In genomic region chr17:82036634-82037112, GRCh38 we compare ENCODE assay signal across 8 cellular contexts. TPM values are rescaled to one million over a fixed set of nuclear protein-coding genes. Genes with fewer than 3 reads are reported as not detected.
DNase-seq lines count a peak whose midpoint lies in the region; ATAC-seq and TF ChIP-seq lines count a peak whose summit lies in the region.

No MANE protein-coding gene starts in this region.

- H3K27ac ChIP-seq in ACC112 (ENCODE audit: low read depth, low read length): no peak overlapping the region
- H3K27ac ChIP-seq in mammary epithelial cell (ENCODE audit: insufficient read depth, low read depth, low read length): peak overlapping the region; percentile 31

- H2AFZ ChIP-seq in ACC112 (ENCODE audit: low read length, unreplicated experiment) (peak overlapping the region; percentile 48), mammary epithelial cell (ENCODE audit: low read depth, low read length) (peak overlapping the region; percentile 91)

- no peaks in the 10 kb centered on the region for H3K9me3 ChIP-seq in mammary epithelial cell (replicated peaks; ENCODE audit: insufficient read depth, low read length)
- H3K9me3 ChIP-seq in mucosa of descending colon: no peaks in the 10 kb centered on the region

- in situ Hi-C loops in mammary epithelial cell (cut with MboI; ENCODE audit: low sequenced_read_pairs in 2 of 2): loop anchor here (25.0 kb wide), 2 partner anchors 126 to 526 kb away; no protein-coding TSS in a partner anchor

- H3K9me3 Mint-ChIP-seq in HFFc6: no peaks in the 10 kb centered on the region

- no peaks in the 10 kb centered on the region for H3K79me2 ChIP-seq in ACC112 (ENCODE audit: control insufficient read depth, insufficient read depth, low read length, unreplicated experiment)
- peaks cover 6% of the 10 kb centered on the region for H3K79me2 ChIP-seq in mammary epithelial cell (ENCODE audit: insufficient read depth, low read length)

- TF ChIP-seq CTCF in HFFc6 (IDR thresholded peaks at IDR 0.05): no peak
- no peak for TF ChIP-seq CTCF in mammary epithelial cell (conservative IDR thresholded peaks at IDR 0.05 in 1 of 2, IDR thresholded peaks at IDR 0.05 in 1 of 2; ENCODE audit: extremely low read depth in 1 of 2, insufficient read depth in 1 of 2, low read depth in 1 of 2, low read length in 2 of 2)
- no peak for TF ChIP-seq CTCF in mucosa of descending colon (IDR thresholded peaks at IDR 0.05)

- H3K4me3 Mint-ChIP-seq in HFFc6: peak overlapping the region; percentile 86

- peak overlapping the region; percentile 42 for H3K9ac ChIP-seq in mammary epithelial cell (ENCODE audit: insufficient read depth, low read length)

- CTCF ChIA-PET in mammary epithelial cell (lab: Charles Lee; ENCODE audit: low non-redundant PET): no interaction called here

- ATAC-seq in mucosa of descending colon: peak; percentile 0
- ATAC-seq in GM18868 (IDR thresholded peaks at IDR 0.05; ENCODE audit: unreplicated experiment): no peak

- BruUV-seq in mammary epithelial cell (replicated peaks; lab: Mats Ljungman, UMichigan): no TSS peak

- H3K27me3 ChIP-seq in ACC112 (ENCODE audit: insufficient read depth, low read length): no peaks in the 10 kb centered on the region
- no peaks in the 10 kb centered on the region for H3K27me3 ChIP-seq in mammary epithelial cell (ENCODE audit: insufficient read depth, low read length)

- intact Hi-C loops in mammary epithelial cell (cut with micrococcal nuclease) (loop anchor here (2.0 kb wide), 1 partner anchor 62 kb away; the partner anchor contains the start of gene FASN), mucosa of descending colon (cut with DNase I, micrococcal nuclease) (loop anchor here in 1 of 2 donors (10.0 kb wide), 1 partner anchor 118 kb away; no protein-coding TSS in a partner anchor)

- WGBS in mammary epithelial cell (ENCODE audit: low coverage, missing lambda C conversion rate): 54% methylated on average over 18 of the region's 24 CpGs

- dilution Hi-C loops in mammary epithelial cell (cut with HindIII; ENCODE audit: low sequenced_read_pairs): loop anchor here (5.0 to 10.0 kb wide), 4 partner anchors 62 to 298 kb away; partner anchors contain the start of genes ASPSCR1, CSNK1D and SECTM1

- peak overlapping the region; percentile 80 for H3K4me3 ChIP-seq in ACC112 (ENCODE audit: low read depth, low read length)
- peak overlapping the region; percentile 68 to 84 (median 73) for H3K4me3 ChIP-seq in mammary epithelial cell (replicated peaks in 1 of 3; ENCODE audit: insufficient read depth in 1 of 3, low read depth in 2 of 3, low read length in 3 of 3)
- peak overlapping the region; percentile 35 for H3K4me3 ChIP-seq in mucosa of descending colon

- no peaks in the 10 kb centered on the region for H4K20me1 ChIP-seq in mammary epithelial cell (ENCODE audit: insufficient read depth, low read length)

- H3K36me3 ChIP-seq in ACC112 (ENCODE audit: insufficient read depth, low read length) (no peaks in the 10 kb centered on the region), mammary epithelial cell (ENCODE audit: insufficient read depth, low read length) (peaks cover 3% of the 10 kb centered on the region), mucosa of descending colon (ENCODE audit: low read depth) (no peaks in the 10 kb centered on the region)

- DNase-seq in HFFc6 (no peak), mammary epithelial cell (no peak), mucosa of descending colon (peak in 1 of 3 donors; percentile 55), DMS153 (lab: John Stamatoyannopoulos, UW) (no peak), COR-L47 (lab: John Stamatoyannopoulos, UW) (no peak), HCEC 1CT (no peak)

- H3K4me2 ChIP-seq in mammary epithelial cell (ENCODE audit: insufficient read depth, low read depth, low read length): peak overlapping the region; percentile 98

- H3K4me1 ChIP-seq in ACC112 (ENCODE audit: control insufficient read depth, insufficient read depth, low read length, unreplicated experiment) (peaks cover 7% of the 10 kb centered on the region), mammary epithelial cell (ENCODE audit: insufficient read depth, low read length) (peaks cover 20% of the 10 kb centered on the region), mucosa of descending colon (ENCODE audit: low read depth) (peaks cover 14% of the 10 kb centered on the region)

- H3K36me3 Mint-ChIP-seq in HFFc6 (ENCODE audit: low read depth): peaks cover 6% of the 10 kb centered on the region; the same call in 1 of the 2 replicates

- H3K27me3 Mint-ChIP-seq in HFFc6 (ENCODE audit: insufficient read depth): no peaks in the 10 kb centered on the region; the same call in 1 of the 2 replicates

- H3K27ac Mint-ChIP-seq in HFFc6: no peak overlapping the region

- H3K4me1 Mint-ChIP-seq in HFFc6 (ENCODE audit: low read depth): peaks cover 16% of the 10 kb centered on the region

RNA-seq across cellular contexts. Expression of gene DCXR, which starts 0.8 kb away (rescaled TPM):
- total RNA-seq in HFFc6 (2021; fragmentation: NEBNext Ultra II Directional; extraction: Animal tissue kit (Norgen Biotek cat#: 25700)): 100 to 1,000 TPM in 1 of 6 experiments, 10 to 100 TPM in 5; 73.4 to 100 (median 84.8) TPM
- total RNA-seq in mammary epithelial cell (10 to 100 TPM; 27.7 to 68.9 TPM), mucosa of descending colon (100 to 1,000 TPM in 2 of 3 donors, 10 to 100 TPM in 1; 84.9 to 151 (median 124) TPM)
- polyA plus RNA-seq in mammary epithelial cell: 79.0 TPM
- polyA minus RNA-seq in mammary epithelial cell: 52.5 TPM

RNA-seq across cellular contexts. Expression of gene RAC3, which starts 5.2 kb away (rescaled TPM):
- total RNA-seq in HFFc6 (2021; fragmentation: NEBNext Ultra II Directional; extraction: Animal tissue kit (Norgen Biotek cat#: 25700)): 1 to 10 TPM; 4.3 to 8.5 (median 5.6) TPM
- total RNA-seq in mammary epithelial cell (1 to 10 TPM; 6.7 to 8.0 TPM), mucosa of descending colon (1 to 10 TPM; 3.4 to 6.2 (median 4.2) TPM)
- polyA plus RNA-seq in mammary epithelial cell: 18.4 TPM
- 12.0 TPM for polyA minus RNA-seq in mammary epithelial cell

RNA-seq across cellular contexts. Expression of gene LRRC45, which starts 13.6 kb away (rescaled TPM):
- 10 to 100 TPM in 3 of 6 experiments, 1 to 10 TPM in 3; 6.8 to 10.5 (median 10.0) TPM for total RNA-seq in HFFc6 (2021; fragmentation: NEBNext Ultra II Directional; extraction: Animal tissue kit (Norgen Biotek cat#: 25700))
- total RNA-seq in mammary epithelial cell: 10 to 100 TPM in 1 of 2 donors, 1 to 10 TPM in 1; 4.5 to 10.9 TPM
- polyA plus RNA-seq in mammary epithelial cell: 6.8 TPM
- 4.7 TPM for polyA minus RNA-seq in mammary epithelial cell
- total RNA-seq in mucosa of descending colon: 10 to 100 TPM; 18.9 to 20.0 (median 19.8) TPM

RNA-seq across cellular contexts. Expression of gene CENPX, which starts 14.0 kb away (rescaled TPM):
- total RNA-seq in HFFc6 (2021; fragmentation: NEBNext Ultra II Directional; extraction: Animal tissue kit (Norgen Biotek cat#: 25700)): 10 to 100 TPM; 60.6 to 83.9 (median 73.3) TPM
- total RNA-seq in mammary epithelial cell: 10 to 100 TPM in 1 of 2 donors, 1 to 10 TPM in 1; 6.8 to 62.8 TPM
- 102 TPM for polyA plus RNA-seq in mammary epithelial cell
- polyA minus RNA-seq in mammary epithelial cell: 9.9 TPM
- total RNA-seq in mucosa of descending colon: 100 to 1,000 TPM in 1 of 3 donors, 10 to 100 TPM in 2; 76.3 to 114 (median 81.3) TPM

RNA-seq across cellular contexts. Expression of gene RFNG, which starts 14.9 kb away (rescaled TPM):
- 10 to 100 TPM; 37.6 to 48.5 (median 40.1) TPM for total RNA-seq in HFFc6 (2021; fragmentation: NEBNext Ultra II Directional; extraction: Animal tissue kit (Norgen Biotek cat#: 25700))
- 10 to 100 TPM; 37.7 to 38.2 TPM for total RNA-seq in mammary epithelial cell
- polyA plus RNA-seq in mammary epithelial cell: 13.6 TPM
- 21.2 TPM for polyA minus RNA-seq in mammary epithelial cell
- 10 to 100 TPM; 30.7 to 37.9 (median 30.9) TPM for total RNA-seq in mucosa of descending colon
